17 cellular contexts compared by ENCODE assay signal in genomic region chr22:44131989-44132685, GRCh38. TPM values are rescaled to one million over a fixed set of nuclear protein-coding genes. Genes with fewer than 3 reads are reported as not detected.
DNase-seq lines count a peak whose midpoint lies in the region; ATAC-seq, FAIRE-seq and TF ChIP-seq lines count a peak whose summit lies in the region.
"Had no signal": no experiment of that assay in that cellular context is flagged by ENCODE, and none has a peak within 500 bp of the region (broad histone marks: within the 10 kb centered on the region; RNA-seq: fewer than 3 reads in every experiment).

No MANE protein-coding gene starts in this region.

- H3K9me3 ChIP-seq in heart left ventricle, result peaks cover 0 to 12% (median 2%) of the 10 kb centered on the region in 12 donors
- H3K9me3 ChIP-seq in right cardiac atrium (ENCODE audit: control insufficient read depth, low read length), result peaks cover under 1% of the 10 kb centered on the region
- peaks cover 0 to 2% (median 1%) of the 10 kb centered on the region in 4 donors for H3K9me3 ChIP-seq in sigmoid colon

- H3K27ac ChIP-seq in heart left ventricle (peak overlapping the region in 1 of 12 donors; percentile 4), right cardiac atrium (ENCODE audit: low read length) (no peak overlapping the region), sigmoid colon (no peak overlapping the region)
- H3K27ac ChIP-seq: BLaER1 treated with 17β-estradiol and CSF1 and Interleukin-3, amounts not matched to agents 10 nM and 100 nM had no signal

- no peak for TF ChIP-seq EP300 in sigmoid colon (IDR thresholded peaks at IDR 0.05)

- FAIRE-seq in bronchial epithelial cell (lab: Jason Lieb, UNC), result peak; percentile 77
- FAIRE-seq: GM12878, GM18507 had no signal

- H3K4me1 ChIP-seq in heart left ventricle (peaks cover 0 to 48% (median 15%) of the 10 kb centered on the region in 12 donors), right cardiac atrium (ENCODE audit: control insufficient read depth, insufficient read depth, low read length) (peaks cover 4% of the 10 kb centered on the region), sigmoid colon (no peaks in the 10 kb centered on the region)

- ATAC-seq in heart left ventricle, result peak; percentile 24 to 44 (median 34)
- no peak for ATAC-seq in right cardiac atrium
- no peak for ATAC-seq in GM21717 (IDR thresholded peaks at IDR 0.05; ENCODE audit: unreplicated experiment)
- no peak for ATAC-seq in HG02623 (IDR thresholded peaks at IDR 0.05; ENCODE audit: unreplicated experiment)
- ATAC-seq: GM12878, HCT116 had no signal

- intact Hi-C loops in heart left ventricle (cut with DNase I) (no loop called here), right cardiac atrium (cut with DNase I) (no loop called here), sigmoid colon (cut with DNase I) (no loop called here)

- no peaks in the 10 kb centered on the region for H3K27me3 ChIP-seq in heart left ventricle
- no peaks in the 10 kb centered on the region for H3K27me3 ChIP-seq in right cardiac atrium (ENCODE audit: control insufficient read depth, insufficient read depth)
- H3K27me3 ChIP-seq in bronchial epithelial cell (ENCODE audit: control insufficient read depth, insufficient read depth, low read length), result no peaks in the 10 kb centered on the region
- no peaks in the 10 kb centered on the region for H3K27me3 ChIP-seq in sigmoid colon
- H3K27me3 ChIP-seq: BLaER1 treated with 17β-estradiol and CSF1 and Interleukin-3, amounts not matched to agents 10 nM and 100 nM had no signal

- DNase-seq in heart left ventricle, result peak in 1 of 5 donors; percentile 29
- no peak for DNase-seq in right cardiac atrium
- DNase-seq in bronchial epithelial cell (ENCODE audit: low read depth), result no peak
- DNase-seq in left kidney (ENCODE audit: low read depth, low spot score), result peak; percentile 49
- DNase-seq in sigmoid colon, result peak; percentile 44
- DNase-seq in NCI-H1105 treated with DMSO at 0.1 percent for 48 hours (lab: John Stamatoyannopoulos, UW), result no peak
- DNase-seq: ACHN; Calu3; CD4-positive, CD25-positive, alpha-beta regulatory T cell; DMS 273 treated with DMSO at 0.1 percent for 48 hours had no signal

- TF ChIP-seq POLR2A in heart left ventricle (IDR thresholded peaks at IDR 0.05) (no peak), sigmoid colon (IDR thresholded peaks at IDR 0.05) (no peak)

- H3K36me3 ChIP-seq in heart left ventricle (peaks cover 0 to 59% (median 41%) of the 10 kb centered on the region in 9 donors), bronchial epithelial cell (ENCODE audit: control insufficient read depth, insufficient read depth, low read length) (peaks cover 2% of the 10 kb centered on the region), sigmoid colon (peaks cover 0 to 15% (median 10%) of the 10 kb centered on the region in 4 donors)

- TF ChIP-seq CTCF in heart left ventricle (IDR thresholded peaks at IDR 0.05) (no peak), bronchial epithelial cell (IDR thresholded peaks at IDR 0.05; ENCODE audit: insufficient read depth, low read length, severe bottlenecking) (no peak), sigmoid colon (IDR thresholded peaks at IDR 0.05) (no peak)

- 77 to 85% (median 82%) methylated on average over 13 of the region's 13 CpGs for WGBS in heart left ventricle, 4 donors
- WGBS in right cardiac atrium, result 81% methylated on average over 13 of the region's 13 CpGs
- 76 to 88% methylated on average over 13 of the region's 13 CpGs for WGBS in sigmoid colon, 2 donors

- H3K4me3 ChIP-seq in heart left ventricle, result no peak overlapping the region
- no peak overlapping the region for H3K4me3 ChIP-seq in right cardiac atrium (ENCODE audit: low read length)
- no peak overlapping the region for H3K4me3 ChIP-seq in bronchial epithelial cell (ENCODE audit: low read depth, low read length)
- H3K4me3 ChIP-seq in sigmoid colon, result no peak overlapping the region
- H3K4me3 ChIP-seq: BLaER1 treated with 17β-estradiol and CSF1 and Interleukin-3, amounts not matched to agents 10 nM and 100 nM; GM12878 had no signal

RNA-seq across cellular contexts. Expression of gene PARVG, which starts 48.6 kb away (rescaled TPM):
- total RNA-seq in heart left ventricle, result 10 to 100 TPM in 1 of 9 donors, 1 to 10 TPM in 8; 1.1 to 34.8 (median 2.1) TPM
- 1 to 10 TPM; 2.6 to 3.0 TPM for polyA plus RNA-seq in heart left ventricle
- 1 to 10 TPM; 3.1 to 6.4 (median 5.5) TPM for total RNA-seq in right cardiac atrium
- polyA plus RNA-seq in right cardiac atrium, result 4.3 TPM
- not detected in 2 replicates for total RNA-seq in bronchial epithelial cell
- total RNA-seq in sigmoid colon, result 10 to 100 TPM in 2 of 4 donors, 1 to 10 TPM in 2; 8.9 to 65.1 (median 12.3) TPM
- polyA plus RNA-seq in sigmoid colon, result 10 to 100 TPM in 1 of 3 donors, 1 to 10 TPM in 2; 3.0 to 42.5 (median 4.4) TPM
- total RNA-seq: A172, Calu3 had no signal

Comparison
In these comparisons a context has a peak if more than half of its experiments do, and no peak if none do; other contexts are left out.
1. ATAC-seq: peak in heart left ventricle (4 of 4); none in right cardiac atrium (0 of 2), GM21717 (single experiment) and HG02623 (single experiment).
2. DNase-seq: peak in left kidney (single experiment) and sigmoid colon (single experiment); none in right cardiac atrium (0 of 3), bronchial epithelial cell (single experiment) and NCI-H1105 treated with DMSO at 0.1 percent for 48 hours (single experiment).